Comparison of ENCODE assay signal across 14 cellular contexts in the genomic region with DNA sequence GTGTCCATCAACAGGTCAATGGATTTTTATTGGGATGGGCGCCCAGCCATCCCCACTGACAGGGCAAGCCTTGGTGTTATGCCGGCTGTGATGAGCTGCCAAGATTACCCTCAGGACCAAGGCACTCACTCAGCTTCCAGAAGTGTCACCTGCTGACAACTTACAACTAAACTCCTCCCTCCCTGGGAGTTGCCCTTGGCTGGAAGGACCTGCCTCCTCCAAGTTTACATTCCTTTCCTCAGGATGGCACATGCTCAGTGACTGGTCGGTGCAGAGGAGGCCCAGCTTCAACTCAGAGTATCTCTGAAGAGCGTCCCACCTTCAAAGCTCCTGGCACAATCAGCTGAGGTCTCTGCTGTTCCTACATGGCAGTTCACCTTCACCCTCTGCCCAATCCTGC.
"Had no signal": no experiment of that assay in that cellular context is flagged by ENCODE, and none has a peak within 500 bp of the region (broad histone marks: within the 10 kb centered on the region; RNA-seq: fewer than 3 reads in every experiment).

No MANE protein-coding gene starts in this region.

- H3K4me3 ChIP-seq: ascending aorta, cardiac muscle cell had no signal

- H3K9me3 ChIP-seq: ascending aorta had no signal

- ATAC-seq: activated CD8-positive, alpha-beta T cell treated with anti-CD3 and anti-CD28 coated beads for 36 hours; activated naive CD8-positive, alpha-beta T cell treated with anti-CD3 and anti-CD28 coated beads, Interleukin-2, amount 50 U/mL, for 24 hours; left lobe of liver; stimulated activated naive CD8-positive, alpha-beta T cell treated with anti-CD3 and anti-CD28 coated beads, Interleukin-15, Interleukin-2, amounts not matched to agents 100 U/mL and 50 U/mL, for 24 hours; T-cell had no signal

- H3K27ac ChIP-seq: ascending aorta, cardiac muscle cell, VCaP had no signal

- H3K36me3 ChIP-seq: ascending aorta, cardiac muscle cell had no signal

- H3K27me3 ChIP-seq: ascending aorta had no signal

- DNase-seq: activated CD4-positive, alpha-beta T cell treated with anti-CD3 and anti-CD28 coated beads for 4 hours; activated CD8-positive, alpha-beta T cell treated with anti-CD3 and anti-CD28 coated beads for 36 hours; activated naive CD4-positive, alpha-beta T cell treated with Interleukin-2 at 50 U/mL for 16 hours; activated naive CD8-positive, alpha-beta T cell treated with anti-CD3 and anti-CD28 coated beads, Interleukin-2, amount 50 U/mL, for 24 hours; mesenchymal stem cell; stimulated activated CD4-positive, alpha-beta T cell treated with anti-CD3 and anti-CD28 coated beads, Interleukin-4, amount 100 ng/mL, for 1 hour; stimulated activated CD8-positive, alpha-beta memory T cell treated with anti-CD3 and anti-CD28 coated beads, Interleukin-4, amount 100 ng/mL, for 48 hours; stimulated activated naive CD8-positive, alpha-beta T cell treated with anti-CD3 and anti-CD28 coated beads, Interleukin-15, Interleukin-2, amounts not matched to agents 100 U/mL and 50 U/mL, for 24 hours; T-cell; T1000 had no signal

- H3K4me1 ChIP-seq: ascending aorta had no signal
